In the genomic region with DNA sequence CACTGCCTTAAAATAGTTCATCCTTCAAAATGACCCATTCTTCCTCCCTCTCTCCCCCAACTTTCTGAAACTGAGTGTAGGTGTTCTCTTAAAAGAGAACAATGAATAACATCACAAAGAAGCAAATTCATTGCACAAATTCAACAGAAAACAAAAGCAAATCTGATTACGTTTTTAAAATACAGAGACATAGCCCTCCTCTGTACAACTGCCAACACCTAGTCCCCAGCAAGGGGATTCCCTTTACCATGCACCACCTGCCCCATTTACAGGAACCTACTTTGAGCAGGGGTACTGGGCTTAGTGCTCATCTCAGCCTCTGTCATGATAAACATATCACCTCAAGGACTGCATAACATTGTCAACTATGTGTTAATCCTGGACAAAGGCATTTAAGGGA, we compare ENCODE assay signal across 19 cellular contexts.
"Had no signal": no experiment of that assay in that cellular context is flagged by ENCODE, and none has a peak within 500 bp of the region (broad histone marks: within the 10 kb centered on the region; RNA-seq: fewer than 3 reads in every experiment).

No MANE protein-coding gene starts in this region.

- H3K4me1 Mint-ChIP-seq: activated B cell treated with CpG ODN at 0.5 μM for 24 hours had no signal

- H3K36me3 Mint-ChIP-seq: stimulated activated effector memory CD8-positive, alpha-beta T cell treated with anti-CD3 and anti-CD28 coated beads, Interleukin-12 subunit alpha, Interleukin-12 subunit beta, amount 100 ng/mL, for 72 hours had no signal

- H3K4me3 Mint-ChIP-seq: activated B cell treated with CpG ODN at 0.5 μM for 24 hours; activated naive CD8-positive, alpha-beta T cell treated with anti-CD3 and anti-CD28 coated beads, Interleukin-2, amount 10 ng/mL, durations not matched to agents 7 days and 5 days; effector memory CD8-positive, alpha-beta T cell; memory B cell; naive thymus-derived CD4-positive, alpha-beta T cell; stimulated activated effector memory CD8-positive, alpha-beta T cell treated with anti-CD3 and anti-CD28 coated beads, Interleukin-12 subunit alpha, Interleukin-12 subunit beta, amount 100 ng/mL, for 72 hours had no signal

- ATAC-seq: body of pancreas; effector memory CD8-positive, alpha-beta T cell; naive thymus-derived CD4-positive, alpha-beta T cell; pancreas; sciatic nerve; stimulated activated effector memory CD8-positive, alpha-beta T cell treated with anti-CD3 and anti-CD28 coated beads, Interleukin-12 subunit alpha, Interleukin-12 subunit beta, amount 100 ng/mL, for 72 hours had no signal

- H3K9me3 Mint-ChIP-seq: activated B cell treated with CpG ODN at 0.5 μM for 24 hours; effector memory CD8-positive, alpha-beta T cell; stimulated activated effector memory CD8-positive, alpha-beta T cell treated with anti-CD3 and anti-CD28 coated beads, Interleukin-12 subunit alpha, Interleukin-12 subunit beta, amount 100 ng/mL, for 72 hours had no signal

- H3K9me3 ChIP-seq: body of pancreas, neutrophil, pancreas, SK-N-SH had no signal

- H3K27me3 Mint-ChIP-seq: activated B cell treated with CpG ODN at 0.5 μM for 24 hours; activated naive CD8-positive, alpha-beta T cell treated with anti-CD3 and anti-CD28 coated beads, Interleukin-2, amount 10 ng/mL, durations not matched to agents 7 days and 5 days; effector memory CD8-positive, alpha-beta T cell; memory B cell; naive thymus-derived CD4-positive, alpha-beta T cell had no signal

- H3K4me3 ChIP-seq: body of pancreas, hepatocyte, pancreas, smooth muscle cell had no signal

- H3K27ac ChIP-seq: body of pancreas, hepatocyte, neutrophil, pancreas had no signal

- H3K27ac Mint-ChIP-seq: activated B cell treated with CpG ODN at 0.5 μM for 24 hours; activated naive CD8-positive, alpha-beta T cell treated with anti-CD3 and anti-CD28 coated beads, Interleukin-2, amount 10 ng/mL, durations not matched to agents 7 days and 5 days; memory B cell; stimulated activated effector memory CD8-positive, alpha-beta T cell treated with anti-CD3 and anti-CD28 coated beads, Interleukin-12 subunit alpha, Interleukin-12 subunit beta, amount 100 ng/mL, for 72 hours had no signal

- H3K27me3 ChIP-seq: body of pancreas, hepatocyte, neutrophil, pancreas had no signal

- DNase-seq: activated B cell treated with CpG ODN at 0.5 μM for 24 hours; activated CD4-positive, alpha-beta T cell treated with anti-CD3 and anti-CD28 coated beads for 48 hours; activated effector memory CD4-positive, alpha-beta T cell treated with Interleukin-2 at 50 U/mL for 16 hours; activated naive CD8-positive, alpha-beta T cell treated with anti-CD3 and anti-CD28 coated beads, Interleukin-2, amount 10 ng/mL, durations not matched to agents 7 days and 5 days; activated T-cell treated with anti-CD3 and anti-CD28 coated beads for 4 hours; body of pancreas; effector memory CD8-positive, alpha-beta T cell; foreskin fibroblast; naive thymus-derived CD4-positive, alpha-beta T cell; pancreas; SK-N-SH; stimulated activated CD4-positive, alpha-beta T cell treated with anti-CD3 and anti-CD28 coated beads, Interleukin-4, amount 100 ng/mL, for 24 hours; T-helper 9 cell had no signal

- H3K36me3 ChIP-seq: pancreas had no signal
